15 cellular contexts compared by ENCODE assay signal in the genomic region with DNA sequence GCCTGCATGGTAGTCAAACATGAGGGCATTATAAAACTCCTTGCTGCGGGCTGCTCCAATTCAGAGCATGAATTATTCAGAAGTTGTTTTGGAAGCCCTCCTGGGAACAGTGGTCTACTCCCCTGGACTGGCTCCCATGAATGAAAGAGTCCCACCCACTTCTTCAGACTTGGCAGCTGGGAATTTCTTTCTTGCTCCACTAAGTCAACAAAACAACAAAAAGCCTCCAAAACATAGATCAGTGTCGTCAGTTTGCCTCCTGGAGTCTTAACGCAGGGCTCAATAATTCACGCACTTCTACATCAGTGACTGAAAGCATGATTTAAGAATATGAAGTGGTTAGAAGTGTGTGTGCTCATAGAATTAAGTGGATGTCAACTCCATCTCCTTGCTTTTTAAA. TPM values are rescaled to one million over a fixed set of nuclear protein-coding genes. Genes with fewer than 3 reads are reported as not detected.
DNase-seq lines count a peak whose midpoint lies in the region; ATAC-seq and TF ChIP-seq lines count a peak whose summit lies in the region.
"Had no signal": no experiment of that assay in that cellular context is flagged by ENCODE, and none has a peak within 500 bp of the region (broad histone marks: within the 10 kb centered on the region; RNA-seq: fewer than 3 reads in every experiment).

No MANE protein-coding gene starts in this region.

- peaks cover 10 to 24% of the 10 kb centered on the region in 2 donors for H3K4me1 ChIP-seq in thoracic aorta (ENCODE audit: control insufficient read depth in 1 of 2, low read depth in 2 of 2)
- H3K4me1 ChIP-seq: pancreas had no signal

- H3K4me3 ChIP-seq in thoracic aorta, result no peak overlapping the region
- H3K4me3 ChIP-seq: pancreas had no signal

- H3K36me3 ChIP-seq in thoracic aorta, result no peaks in the 10 kb centered on the region
- H3K36me3 ChIP-seq: pancreas had no signal

- H3K27me3 ChIP-seq in thoracic aorta (replicated peaks; ENCODE audit: insufficient read depth), result no peaks in the 10 kb centered on the region
- H3K27me3 ChIP-seq: pancreas had no signal

- DNase-seq in NCI-H748 (lab: John Stamatoyannopoulos, UW; ENCODE audit: unreplicated experiment) (peak; percentile 20), NCI-H748 treated with DMSO at 0.1 percent for 48 hours (lab: John Stamatoyannopoulos, UW) (no peak), inferior parietal cortex (ENCODE audit: extremely low spot score) (peak; percentile 39), thoracic aorta (ENCODE audit: low spot score) (no peak), EL (no peak)
- no peak for DNase-seq in activated CD8-positive, alpha-beta memory T cell treated with anti-CD3 and anti-CD28 coated beads for 24 hours
- DNase-seq: activated T-cell treated with anti-CD3 and anti-CD28 coated beads, Interleukin-2, amount 50 U/mL, for 4 hours; cerebellar nuclear complex; NCI-H1694; pancreas; stimulated activated CD4-positive, alpha-beta T cell treated with anti-CD3 and anti-CD28 coated beads, Interleukin-4, amount 100 ng/mL, for 24 hours; stimulated activated naive CD8-positive, alpha-beta T cell treated with anti-CD3 and anti-CD28 coated beads, Interleukin-15, amount 100 ng/mL, for 72 hours had no signal

- no peaks in the 10 kb centered on the region for H3K9me3 ChIP-seq in thoracic aorta
- H3K9me3 ChIP-seq: pancreas had no signal

- ATAC-seq in thoracic aorta (ENCODE audit: insufficient number of reproducible peaks, low FRiP score, low read depth) (no peak), GM19035 (IDR thresholded peaks at IDR 0.05; ENCODE audit: unreplicated experiment) (no peak)
- ATAC-seq: activated T-cell treated with anti-CD3 and anti-CD28 coated beads, Interleukin-2, amount 50 U/mL, for 4 hours; pancreas; stimulated activated naive CD8-positive, alpha-beta T cell treated with anti-CD3 and anti-CD28 coated beads, Interleukin-15, amount 100 ng/mL, for 72 hours had no signal

- H3K27ac ChIP-seq in angular gyrus (ENCODE audit: low read depth, low read length) (peak overlapping the region; percentile 96), thoracic aorta (peak overlapping the region; percentile 32 to 42)
- H3K27ac ChIP-seq: pancreas, RWPE1 had no signal

- no peak for TF ChIP-seq CTCF in thoracic aorta (IDR thresholded peaks at IDR 0.05)

RNA-seq across cellular contexts. Expression of gene AKAP6, which starts 37.9 kb away (rescaled TPM):
- 100 to 1,000 TPM in 1 of 2 donors, 10 to 100 TPM in 1; 78.9 to 104 TPM for total RNA-seq in thoracic aorta

Comparison
In these comparisons a context has a peak if more than half of its experiments do, and no peak if none do; other contexts are left out.
1. DNase-seq: peak in NCI-H748 (single experiment) and inferior parietal cortex (single experiment); none in NCI-H748 treated with DMSO at 0.1 percent for 48 hours (single experiment), thoracic aorta (single experiment), activated CD8-positive, alpha-beta memory T cell treated with anti-CD3 and anti-CD28 coated beads for 24 hours (single experiment) and EL (single experiment).